In the genomic region with DNA sequence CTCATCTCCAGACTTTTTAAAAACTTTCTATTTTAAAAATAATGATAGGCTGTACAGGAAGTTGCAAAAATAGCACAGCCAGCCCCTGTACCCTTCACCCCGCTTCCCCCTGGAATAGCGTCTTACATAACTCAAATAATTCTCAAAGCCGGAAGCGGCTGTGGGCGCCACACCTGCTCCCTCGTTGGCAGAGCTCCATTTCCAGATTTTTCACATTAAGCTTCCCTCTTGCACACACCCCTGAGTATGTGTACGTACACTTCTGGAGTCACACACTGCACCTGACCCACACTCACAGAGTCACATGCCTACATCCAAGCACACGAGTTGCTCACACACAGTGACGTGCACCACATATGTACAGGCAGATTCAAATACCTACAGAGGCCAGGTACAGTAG, we compare ENCODE assay signal across 23 cellular contexts. TPM values are rescaled to one million over a fixed set of nuclear protein-coding genes. Genes with fewer than 3 reads are reported as not detected.
DNase-seq lines count a peak whose midpoint lies in the region; ATAC-seq and TF ChIP-seq lines count a peak whose summit lies in the region.
"Had no signal": no experiment of that assay in that cellular context is flagged by ENCODE, and none has a peak within 500 bp of the region (broad histone marks: within the 10 kb centered on the region; RNA-seq: fewer than 3 reads in every experiment).

No MANE protein-coding gene starts in this region.

- no peak for TF ChIP-seq CTCF in lower leg skin (IDR thresholded peaks at IDR 0.05)

- no peak overlapping the region for H3K27ac Mint-ChIP-seq in immature natural killer cell
- H3K27ac Mint-ChIP-seq in stimulated activated memory B cell treated with anti-CD40 and anti-IgM and Interleukin-4, amounts not matched to agents 10 μg/mL and 1 μg/mL and 100 μg/mL, for 72 hours = no peak overlapping the region
- H3K27ac Mint-ChIP-seq: activated CD4-positive, alpha-beta T cell treated with anti-CD3 and anti-CD28 coated beads, Interleukin-2, amount 10 ng/mL, durations not matched to agents 24 days and 14 days; activated naive CD8-positive, alpha-beta T cell treated with anti-CD3 and anti-CD28 coated beads for 36 hours; activated T-helper 17 cell treated with anti-CD3 and anti-CD28 coated beads, Interleukin-2, amount 50 U/mL, for 72 hours; nephron progenitor cell had no signal

- H3K36me3 Mint-ChIP-seq in immature natural killer cell = no peaks in the 10 kb centered on the region
- H3K36me3 Mint-ChIP-seq in stimulated activated memory B cell treated with anti-CD40 and anti-IgM and Interleukin-4, amounts not matched to agents 10 μg/mL and 1 μg/mL and 100 μg/mL, for 72 hours = no peaks in the 10 kb centered on the region
- H3K36me3 Mint-ChIP-seq: activated naive CD8-positive, alpha-beta T cell treated with anti-CD3 and anti-CD28 coated beads for 36 hours had no signal

- intact Hi-C loops in lower leg skin (cut with DNase I; ENCODE audit: low total_unique reads) = no loop called here

- no peaks in the 10 kb centered on the region for H3K9me3 Mint-ChIP-seq in immature natural killer cell
- no peaks in the 10 kb centered on the region for H3K9me3 Mint-ChIP-seq in stimulated activated memory B cell treated with anti-CD40 and anti-IgM and Interleukin-4, amounts not matched to agents 10 μg/mL and 1 μg/mL and 100 μg/mL, for 72 hours
- H3K9me3 Mint-ChIP-seq: activated CD4-positive, alpha-beta T cell treated with anti-CD3 and anti-CD28 coated beads, Interleukin-2, amount 10 ng/mL, durations not matched to agents 24 days and 14 days; activated naive CD8-positive, alpha-beta T cell treated with anti-CD3 and anti-CD28 coated beads for 36 hours; activated T-helper 17 cell treated with anti-CD3 and anti-CD28 coated beads, Interleukin-2, amount 50 U/mL, for 72 hours; nephron progenitor cell had no signal

- TF ChIP-seq POLR2A in lower leg skin (IDR thresholded peaks at IDR 0.05) = no peak

- H3K4me3 ChIP-seq in lower leg skin (ENCODE audit: low read depth, poor library complexity, severe bottlenecking) = no peak overlapping the region
- H3K4me3 ChIP-seq: esophagus muscularis mucosa, gastroesophageal sphincter, psoas muscle, tibial nerve had no signal

- DNase-seq in COR-L47 (lab: John Stamatoyannopoulos, UW) (peak; percentile 38), LHCN-M2 (ENCODE audit: low read depth) (peak; percentile 45), RPMI8226 (peak; percentile 71), myocyte (ENCODE audit: low read depth) (peak; percentile 52), lower leg skin (ENCODE audit: low spot score in 2 of 2) (no peak), immature natural killer cell (no peak)
- DNase-seq: activated CD4-positive, alpha-beta T cell treated with anti-CD3 and anti-CD28 coated beads, Interleukin-2, amount 10 ng/mL, durations not matched to agents 24 days and 14 days; activated naive CD8-positive, alpha-beta T cell treated with anti-CD3 and anti-CD28 coated beads for 36 hours; effector memory CD4-positive, alpha-beta T cell; kidney glomerular epithelial cell; NCI-H446; nephron progenitor cell; psoas muscle; Right ventricle myocardium superior; small intestine; stimulated activated CD4-positive, alpha-beta T cell treated with anti-CD3 and anti-CD28 coated beads, Interleukin-2, amount 100 ng/mL, for 48 hours; stimulated activated naive CD8-positive, alpha-beta T cell treated with anti-CD3 and anti-CD28 coated beads, Interleukin-15, Interleukin-2, amounts not matched to agents 100 U/mL and 50 U/mL, for 24 hours; T-helper 1 cell had no signal

- peaks cover 16 to 17% (median 16%) of the 10 kb centered on the region in 3 donors for H3K27me3 Mint-ChIP-seq in immature natural killer cell (ENCODE audit: low read depth in 3 of 3)
- H3K27me3 Mint-ChIP-seq in stimulated activated memory B cell treated with anti-CD40 and anti-IgM and Interleukin-4, amounts not matched to agents 10 μg/mL and 1 μg/mL and 100 μg/mL, for 72 hours = peaks cover 46% of the 10 kb centered on the region

- WGBS in lower leg skin, 2 donors = 37 to 45% methylated on average over 9 of the region's 9 CpGs

- no peak for ATAC-seq in stimulated activated memory B cell treated with anti-CD40 and anti-IgM and Interleukin-4, amounts not matched to agents 10 μg/mL and 1 μg/mL and 100 μg/mL, for 72 hours
- ATAC-seq: activated T-helper 17 cell treated with anti-CD3 and anti-CD28 coated beads, Interleukin-2, amount 50 U/mL, for 72 hours; gastroesophageal sphincter; psoas muscle; stimulated activated naive CD8-positive, alpha-beta T cell treated with anti-CD3 and anti-CD28 coated beads, Interleukin-15, Interleukin-2, amounts not matched to agents 100 U/mL and 50 U/mL, for 24 hours had no signal

- H3K4me1 Mint-ChIP-seq in immature natural killer cell = no peaks in the 10 kb centered on the region
- H3K4me1 Mint-ChIP-seq in stimulated activated memory B cell treated with anti-CD40 and anti-IgM and Interleukin-4, amounts not matched to agents 10 μg/mL and 1 μg/mL and 100 μg/mL, for 72 hours = no peaks in the 10 kb centered on the region
- H3K4me1 Mint-ChIP-seq: activated naive CD8-positive, alpha-beta T cell treated with anti-CD3 and anti-CD28 coated beads for 36 hours had no signal

- no peak overlapping the region for H3K4me3 Mint-ChIP-seq in immature natural killer cell
- H3K4me3 Mint-ChIP-seq in stimulated activated memory B cell treated with anti-CD40 and anti-IgM and Interleukin-4, amounts not matched to agents 10 μg/mL and 1 μg/mL and 100 μg/mL, for 72 hours = no peak overlapping the region
- H3K4me3 Mint-ChIP-seq: activated CD4-positive, alpha-beta T cell treated with anti-CD3 and anti-CD28 coated beads, Interleukin-2, amount 10 ng/mL, durations not matched to agents 24 days and 14 days; activated naive CD8-positive, alpha-beta T cell treated with anti-CD3 and anti-CD28 coated beads for 36 hours; activated T-helper 17 cell treated with anti-CD3 and anti-CD28 coated beads, Interleukin-2, amount 50 U/mL, for 72 hours; nephron progenitor cell had no signal

RNA-seq across cellular contexts. Expression of a gene that starts 24.9 kb away (rescaled TPM):
- 107 and 109 TPM in 2 replicates for total RNA-seq in LHCN-M2 (2014; rRNA removed)
- 82.5 TPM for polyA plus RNA-seq in LHCN-M2 (2012)
- total RNA-seq in myocyte = 44.7 and 49.4 TPM in 2 replicates
- 38.3 TPM for polyA plus RNA-seq in myocyte (2012)
- total RNA-seq in lower leg skin = 100 to 1,000 TPM in 1 of 4 donors, 10 to 100 TPM in 3; 76.7 to 125 (median 86.6) TPM
- 10 to 100 TPM; 17.8 to 81.6 (median 25.0) TPM for polyA plus RNA-seq in immature natural killer cell

RNA-seq across cellular contexts. Expression of a gene that starts 42.9 kb away (rescaled TPM):
- 12.7 and 13.8 TPM in 2 replicates for total RNA-seq in LHCN-M2 (2014; rRNA removed)
- polyA plus RNA-seq in LHCN-M2 (2012) = 1.1 TPM
- total RNA-seq in myocyte = 42.1 and 46.4 TPM in 2 replicates
- polyA plus RNA-seq in myocyte (2012) = 2.7 TPM
- 10 to 100 TPM; 46.4 to 55.3 (median 49.9) TPM for total RNA-seq in lower leg skin
- polyA plus RNA-seq in immature natural killer cell = 1 to 10 TPM in 2 of 3 donors, under 1 TPM in 1; 0.80 to 5.2 (median 2.2) TPM

Comparison
In these comparisons a context has a peak if more than half of its experiments do, and no peak if none do; other contexts are left out.
1. DNase-seq: peak in COR-L47 (single experiment), LHCN-M2 (single experiment), RPMI8226 (single experiment) and myocyte (single experiment); none in lower leg skin (0 of 2) and immature natural killer cell (0 of 3).